In genomic region chr1:186514367-186514766, GRCh38 we compare ENCODE assay signal across 22 cellular contexts. TPM values are rescaled to one million over a fixed set of nuclear protein-coding genes. Genes with fewer than 3 reads are reported as not detected.
DNase-seq lines count a peak whose midpoint lies in the region; ATAC-seq and TF ChIP-seq lines count a peak whose summit lies in the region.
"Had no signal": no experiment of that assay in that cellular context is flagged by ENCODE, and none has a peak within 500 bp of the region (broad histone marks: within the 10 kb centered on the region; RNA-seq: fewer than 3 reads in every experiment).

No MANE protein-coding gene starts in this region.

- CTCF ChIA-PET in WTC11 (lab: Charles Lee): interaction anchor here (0.6 to 3.8 kb wide), 3 partner anchors 21 to 169 kb away, joined by 3 to 11 read pairs (median 3); no protein-coding TSS in a partner anchor

- no peaks in the 10 kb centered on the region for H3K79me2 ChIP-seq in GM23338 (replicated peaks; ENCODE audit: insufficient read depth)

- DNase-seq in GM23338 (ENCODE audit: low spot score) (peak; percentile 58), WTC11 (ENCODE audit: low spot score) (no peak), memory B cell (ENCODE audit: low spot score in 2 of 2) (no peak), GM20000 (ENCODE audit: low spot score) (no peak), lower lobe of right lung (no peak)
- DNase-seq in stimulated activated CD4-positive, alpha-beta T cell treated with anti-CD3 and anti-CD28 coated beads, Interleukin-4, amount 100 ng/mL, for 1 hour: no peak
- DNase-seq: C1 segment of cervical spinal cord; Calu3; CD4-positive, alpha-beta memory T cell; COR-L47; DMS53; DMS79 treated with DMSO at 0.1 percent for 48 hours; GF-D8; GM23248; H9 had no signal

- peaks cover 12% of the 10 kb centered on the region; the same call in 1 of the 2 replicates for H3K9me2 ChIP-seq in GM23338 (ENCODE audit: insufficient read depth)

- no peaks in the 10 kb centered on the region for H3K9me3 ChIP-seq in lower lobe of right lung

- TF ChIP-seq CTCF in GM23338 (conservative IDR thresholded peaks at IDR 0.05; ENCODE audit: low read depth in 2 of 2) (no peak), WTC11 (IDR thresholded peaks at IDR 0.05) (no peak), GM20000 (IDR thresholded peaks at IDR 0.05; ENCODE audit: extremely low read depth, missing control alignments) (no peak), lower lobe of right lung (IDR thresholded peaks at IDR 0.05) (no peak)

- no peak overlapping the region for H3K27ac ChIP-seq in GM23338 (ENCODE audit: low read depth)
- no peak overlapping the region for H3K27ac ChIP-seq in lower lobe of right lung
- H3K27ac ChIP-seq: GM23248 had no signal

- no peak overlapping the region for H3K4me3 ChIP-seq in GM23338
- H3K4me3 ChIP-seq in lower lobe of right lung: no peak overlapping the region
- H3K4me3 ChIP-seq: GM23248 had no signal

- H4K20me1 ChIP-seq in GM23338 (replicated peaks; ENCODE audit: insufficient read depth): no peaks in the 10 kb centered on the region

- H3K4me1 ChIP-seq in GM23338 (ENCODE audit: insufficient read depth): no peaks in the 10 kb centered on the region
- peaks cover 7% of the 10 kb centered on the region for H3K4me1 ChIP-seq in lower lobe of right lung

- no peaks in the 10 kb centered on the region for H3K36me3 Mint-ChIP-seq in GM23338 (ENCODE audit: low read depth)
- H3K36me3 Mint-ChIP-seq in WTC11: no peaks in the 10 kb centered on the region
- peaks cover 16% of the 10 kb centered on the region for H3K36me3 Mint-ChIP-seq in memory B cell

- H3K27ac Mint-ChIP-seq in GM23338 (peak overlapping the region; percentile 57; the same call in 1 of the 2 replicates), WTC11 (no peak overlapping the region), memory B cell (peak overlapping the region; percentile 9)
- H3K27ac Mint-ChIP-seq: CD4-positive, alpha-beta memory T cell; H9 had no signal

- H3K36me3 ChIP-seq in GM23338 (ENCODE audit: insufficient read depth): no peaks in the 10 kb centered on the region
- no peaks in the 10 kb centered on the region for H3K36me3 ChIP-seq in lower lobe of right lung

- H3K9me3 Mint-ChIP-seq in GM23338 (no peaks in the 10 kb centered on the region; the same call in 2 of the 3 replicates), WTC11 (no peaks in the 10 kb centered on the region), memory B cell (peaks cover 11% of the 10 kb centered on the region)
- H3K9me3 Mint-ChIP-seq: H9 had no signal

- intact Hi-C loops in lower lobe of right lung (cut with DNase I): no loop called here

- H3K4me2 ChIP-seq in GM23338: no peak overlapping the region

- no peak overlapping the region for H2AFZ ChIP-seq in GM23338
- H2AFZ ChIP-seq: GM23248 had no signal

- H3K27me3 ChIP-seq in GM23338 (ENCODE audit: insufficient read depth) (no peaks in the 10 kb centered on the region), lower lobe of right lung (ENCODE audit: low read depth) (no peaks in the 10 kb centered on the region)

- no peak overlapping the region for H3K4me3 Mint-ChIP-seq in GM23338
- no peak overlapping the region for H3K4me3 Mint-ChIP-seq in WTC11
- no peak overlapping the region for H3K4me3 Mint-ChIP-seq in memory B cell
- H3K4me3 Mint-ChIP-seq: CD4-positive, alpha-beta memory T cell; H9 had no signal

- H3K27me3 Mint-ChIP-seq in GM23338 (ENCODE audit: insufficient read depth, low read depth, poor library complexity): no peaks in the 10 kb centered on the region
- H3K27me3 Mint-ChIP-seq in WTC11 (ENCODE audit: low read depth): no peaks in the 10 kb centered on the region
- no peaks in the 10 kb centered on the region for H3K27me3 Mint-ChIP-seq in memory B cell

- POLR2A ChIA-PET in WTC11 (lab: Charles Lee): no interaction called here

- ATAC-seq in GM23338: peak; percentile 42; the same call in 2 of the 3 replicates
- ATAC-seq in WTC11: peak; percentile 59
- no peak for ATAC-seq in memory B cell (ENCODE audit: low read depth)
- no peak for ATAC-seq in lower lobe of right lung
- ATAC-seq: HCT116 had no signal

- H3K4me1 Mint-ChIP-seq in GM23338 (peaks cover 10% of the 10 kb centered on the region), WTC11 (peaks cover 14% of the 10 kb centered on the region), memory B cell (peaks cover 17% of the 10 kb centered on the region)

- no peaks in the 10 kb centered on the region for H3F3A ChIP-seq in GM23338 (replicated peaks; ENCODE audit: low read depth)

TF ChIP-seq in GM23338, 12 proteins besides CTCF, POLR2A, EP300 and RAD21 (continues in another document):
- TF ChIP-seq NANOG (IDR thresholded peaks at IDR 0.05; ENCODE audit: borderline replicate concordance) (no peak), EZH2phosphoT487 (IDR thresholded peaks at IDR 0.05; ENCODE audit: unreplicated experiment) (no peak), JUNB (IDR thresholded peaks at IDR 0.05; ENCODE audit: unreplicated experiment) (no peak), ZNF114 (CRISPR knock-in tag; IDR thresholded peaks at IDR 0.05) (no peak)
- TF ChIP-seq, protein P1, sequence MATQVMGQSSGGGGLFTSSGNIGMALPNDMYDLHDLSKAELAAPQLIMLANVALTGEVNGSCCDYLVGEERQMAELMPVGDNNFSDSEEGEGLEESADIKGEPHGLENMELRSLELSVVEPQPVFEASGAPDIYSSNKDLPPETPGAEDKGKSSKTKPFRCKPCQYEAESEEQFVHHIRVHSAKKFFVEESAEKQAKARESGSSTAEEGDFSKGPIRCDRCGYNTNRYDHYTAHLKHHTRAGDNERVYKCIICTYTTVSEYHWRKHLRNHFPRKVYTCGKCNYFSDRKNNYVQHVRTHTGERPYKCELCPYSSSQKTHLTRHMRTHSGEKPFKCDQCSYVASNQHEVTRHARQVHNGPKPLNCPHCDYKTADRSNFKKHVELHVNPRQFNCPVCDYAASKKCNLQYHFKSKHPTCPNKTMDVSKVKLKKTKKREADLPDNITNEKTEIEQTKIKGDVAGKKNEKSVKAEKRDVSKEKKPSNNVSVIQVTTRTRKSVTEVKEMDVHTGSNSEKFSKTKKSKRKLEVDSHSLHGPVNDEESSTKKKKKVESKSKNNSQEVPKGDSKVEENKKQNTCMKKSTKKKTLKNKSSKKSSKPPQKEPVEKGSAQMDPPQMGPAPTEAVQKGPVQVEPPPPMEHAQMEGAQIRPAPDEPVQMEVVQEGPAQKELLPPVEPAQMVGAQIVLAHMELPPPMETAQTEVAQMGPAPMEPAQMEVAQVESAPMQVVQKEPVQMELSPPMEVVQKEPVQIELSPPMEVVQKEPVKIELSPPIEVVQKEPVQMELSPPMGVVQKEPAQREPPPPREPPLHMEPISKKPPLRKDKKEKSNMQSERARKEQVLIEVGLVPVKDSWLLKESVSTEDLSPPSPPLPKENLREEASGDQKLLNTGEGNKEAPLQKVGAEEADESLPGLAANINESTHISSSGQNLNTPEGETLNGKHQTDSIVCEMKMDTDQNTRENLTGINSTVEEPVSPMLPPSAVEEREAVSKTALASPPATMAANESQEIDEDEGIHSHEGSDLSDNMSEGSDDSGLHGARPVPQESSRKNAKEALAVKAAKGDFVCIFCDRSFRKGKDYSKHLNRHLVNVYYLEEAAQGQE (IDR thresholded peaks at IDR 0.05; ENCODE audit: unreplicated experiment): no peak

TF ChIP-seq in WTC11, 78 proteins besides CTCF, POLR2A, EP300 and RAD21 (continues in another document):
- TF ChIP-seq ARID4B (CRISPR knock-in tag; IDR thresholded peaks at IDR 0.05; ENCODE audit: borderline replicate concordance) (no peak), FOXP4 (CRISPR knock-in tag; IDR thresholded peaks at IDR 0.05) (no peak)

RNA-seq across cellular contexts. Expression of gene PDC, which starts 53.5 kb away (rescaled TPM):
- total RNA-seq in GM23338 (2014; rRNA removed; shearing (Covaris generic)): not detected in 2 replicates
- polyA plus RNA-seq in GM23338 (2016; fragmentation: Nextera tagmentation; extraction: Ambion mirVana): not detected in 2 replicates
- not detected in 3 replicates for total RNA-seq in WTC11 (2021)
- not detected for total RNA-seq in lower lobe of right lung
- total RNA-seq: A172; A673; Calu3; CD4-positive, alpha-beta memory T cell; Daoy; G401; GM23248; H4; H9 had no signal
- polyA plus RNA-seq: BJ; CD4-positive, alpha-beta memory T cell had no signal

Comparison
In these comparisons a context has a peak if more than half of its experiments do, and no peak if none do; other contexts are left out.
1. ATAC-seq: peak in GM23338 (single experiment) and WTC11 (single experiment); none in memory B cell (single experiment) and lower lobe of right lung (0 of 2).